ENCODE assay signal across 19 cellular contexts in genomic region chr7:55157347-55158105, GRCh38.
A peak's percentile ranks its signal among the peaks of the same experiment; 100 is the strongest.
DNase-seq lines count a peak whose midpoint lies in the region; ATAC-seq and TF ChIP-seq lines count a peak whose summit lies in the region.
"Had no signal": no experiment of that assay in that cellular context is flagged by ENCODE, and none has a peak within 500 bp of the region (broad histone marks: within the 10 kb centered on the region; RNA-seq: fewer than 3 reads in every experiment).

No MANE protein-coding gene starts in this region.

- H3K27me3 Mint-ChIP-seq in brain = no peaks in the 10 kb centered on the region
- H3K27me3 Mint-ChIP-seq: activated naive CD8-positive, alpha-beta T cell treated with anti-CD3 and anti-CD28 coated beads, Interleukin-2, amount 10 ng/mL, durations not matched to agents 7 days and 5 days had no signal

- WGBS in hepatocyte (ENCODE audit: low lambda C conversion rate, missing lambda C conversion rate) = 73% methylated on average over 27 of the region's 27 CpGs

- peaks cover 24% of the 10 kb centered on the region for H3K4me1 Mint-ChIP-seq in brain
- H3K4me1 Mint-ChIP-seq: activated naive CD8-positive, alpha-beta T cell treated with anti-CD3 and anti-CD28 coated beads, Interleukin-2, amount 10 ng/mL, durations not matched to agents 7 days and 5 days had no signal

- H3K9me3 ChIP-seq in hepatocyte (ENCODE audit: low read depth) (no peaks in the 10 kb centered on the region), skeletal muscle tissue (ENCODE audit: control insufficient read depth in 3 of 3, low read length in 3 of 3) (no peaks in the 10 kb centered on the region)
- H3K9me3 ChIP-seq: suprapubic skin had no signal

- H3K9ac ChIP-seq in skeletal muscle tissue (ENCODE audit: low read depth in 1 of 3, low read length in 3 of 3) = peak overlapping the region in 2 of 3 donors; percentile 33

- H3K4me3 Mint-ChIP-seq in brain = peak overlapping the region in 3 of 5 experiments; percentile 41 to 55 (median 41)
- H3K4me3 Mint-ChIP-seq: activated CD8-positive, alpha-beta T cell treated with anti-CD3 and anti-CD28 coated beads for 36 hours; activated naive CD8-positive, alpha-beta T cell treated with anti-CD3 and anti-CD28 coated beads, Interleukin-2, amount 10 ng/mL, durations not matched to agents 7 days and 5 days had no signal

- no peak overlapping the region for H2AFZ ChIP-seq in hepatocyte

- H3K27ac ChIP-seq in hepatocyte (peak overlapping the region; percentile 69), skeletal muscle tissue (ENCODE audit: low read depth, low read length) (peak overlapping the region; percentile 40)
- H3K27ac ChIP-seq: suprapubic skin had no signal

- H3K36me3 ChIP-seq in hepatocyte (replicated peaks; ENCODE audit: insufficient read depth, low read depth) (no peaks in the 10 kb centered on the region), skeletal muscle tissue (ENCODE audit: control insufficient read depth in 3 of 3, insufficient read depth in 3 of 3, low read length in 3 of 3) (peaks cover 20 to 53% (median 28%) of the 10 kb centered on the region in 3 donors)

- H3K4me2 ChIP-seq in hepatocyte = peak overlapping the region; percentile 14

- H4K20me1 ChIP-seq in hepatocyte (ENCODE audit: insufficient read depth, poor library complexity, severe bottlenecking) = no peaks in the 10 kb centered on the region

- ATAC-seq in HG03469 (IDR thresholded peaks at IDR 0.05; ENCODE audit: unreplicated experiment) (no peak), HG02885 (IDR thresholded peaks at IDR 0.05; ENCODE audit: poor library complexity, unreplicated experiment) (no peak)
- ATAC-seq: activated CD8-positive, alpha-beta T cell treated with anti-CD3 and anti-CD28 coated beads for 36 hours; Panc1 had no signal

- DNase-seq in NCI-H2107 (lab: John Stamatoyannopoulos, UW) = peak; percentile 42
- DNase-seq in hepatocyte (ENCODE audit: low spot score) = no peak
- DNase-seq in NCI-H524 (lab: John Stamatoyannopoulos, UW) = no peak
- no peak for DNase-seq in NCI-H82 treated with DMSO at 0.1 percent for 48 hours (lab: John Stamatoyannopoulos, UW; ENCODE audit: unreplicated experiment)
- DNase-seq: activated CD8-positive, alpha-beta T cell treated with anti-CD3 and anti-CD28 coated beads for 36 hours; activated naive CD8-positive, alpha-beta T cell treated with anti-CD3 and anti-CD28 coated beads, Interleukin-2, amount 10 ng/mL, durations not matched to agents 7 days and 5 days; activated T-cell treated with anti-CD3 and anti-CD28 coated beads, Interleukin-2, amount 50 U/mL, for 48 hours; immature natural killer cell; MM.1S; NCI-H2081; NCI-H774; stimulated activated CD4-positive, alpha-beta T cell treated with anti-CD3 and anti-CD28 coated beads, Interleukin-4, amount 100 ng/mL, for 24 hours; stimulated activated CD8-positive, alpha-beta memory T cell treated with anti-CD3 and anti-CD28 coated beads, Interleukin-4, amount 100 ng/mL, for 48 hours had no signal

- H3K4me1 ChIP-seq in hepatocyte (ENCODE audit: insufficient read depth) = peaks cover 21% of the 10 kb centered on the region
- peaks cover 5 to 9% (median 6%) of the 10 kb centered on the region in 3 donors for H3K4me1 ChIP-seq in skeletal muscle tissue (ENCODE audit: control insufficient read depth in 3 of 3, insufficient read depth in 3 of 3, low read length in 3 of 3)
- H3K4me1 ChIP-seq: suprapubic skin had no signal

- H3K9me3 Mint-ChIP-seq in brain = peaks cover 0 to 2% (median 0%) of the 10 kb centered on the region in 5 experiments
- H3K9me3 Mint-ChIP-seq: activated CD8-positive, alpha-beta T cell treated with anti-CD3 and anti-CD28 coated beads for 36 hours; activated naive CD8-positive, alpha-beta T cell treated with anti-CD3 and anti-CD28 coated beads, Interleukin-2, amount 10 ng/mL, durations not matched to agents 7 days and 5 days; immature natural killer cell had no signal

- peak overlapping the region in 4 of 5 experiments; percentile 30 to 93 (median 60) for H3K27ac Mint-ChIP-seq in brain
- H3K27ac Mint-ChIP-seq: activated CD8-positive, alpha-beta T cell treated with anti-CD3 and anti-CD28 coated beads for 36 hours; activated naive CD8-positive, alpha-beta T cell treated with anti-CD3 and anti-CD28 coated beads, Interleukin-2, amount 10 ng/mL, durations not matched to agents 7 days and 5 days; immature natural killer cell had no signal

- H3K79me2 ChIP-seq in hepatocyte = no peaks in the 10 kb centered on the region

- H3K9me2 ChIP-seq in hepatocyte (replicated peaks; ENCODE audit: insufficient read depth) = no peaks in the 10 kb centered on the region

- H3K4me3 ChIP-seq in hepatocyte = no peak overlapping the region
- H3K4me3 ChIP-seq in skeletal muscle tissue (ENCODE audit: low read length in 3 of 3) = no peak overlapping the region
- H3K4me3 ChIP-seq: suprapubic skin had no signal

- H3K27me3 ChIP-seq in hepatocyte (no peaks in the 10 kb centered on the region), skeletal muscle tissue (ENCODE audit: control insufficient read depth in 3 of 3, insufficient read depth in 3 of 3, low read length in 3 of 3) (no peaks in the 10 kb centered on the region)
- H3K27me3 ChIP-seq: suprapubic skin had no signal

- peaks cover 8% of the 10 kb centered on the region for H3K36me3 Mint-ChIP-seq in brain
- H3K36me3 Mint-ChIP-seq: activated naive CD8-positive, alpha-beta T cell treated with anti-CD3 and anti-CD28 coated beads, Interleukin-2, amount 10 ng/mL, durations not matched to agents 7 days and 5 days; immature natural killer cell had no signal

- TF ChIP-seq CTCF in brain (conservative IDR thresholded peaks at IDR 0.05) (no peak), hepatocyte (IDR thresholded peaks at IDR 0.05; ENCODE audit: poor library complexity) (no peak)
